ENCODE assay signal across 23 cellular contexts in genomic region chr1:4797429-4797828, GRCh38.
"Had no signal": no experiment of that assay in that cellular context is flagged by ENCODE, and none has a peak within 500 bp of the region (broad histone marks: within the 10 kb centered on the region; RNA-seq: fewer than 3 reads in every experiment).

No MANE protein-coding gene starts in this region.

- H3K27me3 ChIP-seq: adrenal gland, MG63 had no signal

- H3K27ac ChIP-seq: adrenal gland, KMS-11 had no signal

- H3K36me3 Mint-ChIP-seq: activated naive CD8-positive, alpha-beta T cell treated with anti-CD3 and anti-CD28 coated beads, Interleukin-2, amount 10 ng/mL, durations not matched to agents 7 days and 5 days had no signal

- H3K4me2 ChIP-seq: KMS-11 had no signal

- H3K9ac ChIP-seq: KMS-11 had no signal

- H3K27ac Mint-ChIP-seq: activated CD8-positive, alpha-beta T cell treated with anti-CD3 and anti-CD28 coated beads, Interleukin-2, amount 10 ng/mL, durations not matched to agents 7 days and 5 days; activated naive CD8-positive, alpha-beta T cell treated with anti-CD3 and anti-CD28 coated beads, Interleukin-2, amount 10 ng/mL, durations not matched to agents 7 days and 5 days; T-helper 17 cell; WTC11 had no signal

- H3K9me3 Mint-ChIP-seq: activated naive CD8-positive, alpha-beta T cell treated with anti-CD3 and anti-CD28 coated beads, Interleukin-2, amount 10 ng/mL, durations not matched to agents 7 days and 5 days had no signal

- H3K4me1 Mint-ChIP-seq: T-helper 17 cell, WTC11 had no signal

- H3K36me3 ChIP-seq: adrenal gland, MG63 had no signal

- H3K4me3 ChIP-seq: adrenal gland, MG63 had no signal

- H3K4me1 ChIP-seq: adrenal gland had no signal

- H3K4me3 Mint-ChIP-seq: activated CD8-positive, alpha-beta T cell treated with anti-CD3 and anti-CD28 coated beads, Interleukin-2, amount 10 ng/mL, durations not matched to agents 7 days and 5 days; activated naive CD8-positive, alpha-beta T cell treated with anti-CD3 and anti-CD28 coated beads, Interleukin-2, amount 10 ng/mL, durations not matched to agents 7 days and 5 days; T-helper 17 cell; WTC11 had no signal

- DNase-seq: activated CD4-positive, alpha-beta T cell treated with anti-CD3 and anti-CD28 coated beads for 48 hours; activated CD4-positive, alpha-beta T cell treated with anti-CD3 and anti-CD28 coated beads, Interleukin-2, amount 50 U/mL, for 4 hours; activated CD4-positive, CD25-positive, alpha-beta regulatory T cell treated with anti-CD3 and anti-CD28 coated beads, Interleukin-2, amount 50 U/mL, for 72 hours; activated CD8-positive, alpha-beta memory T cell treated with anti-CD3 and anti-CD28 coated beads, Interleukin-2, amount 50 U/mL, for 48 hours; activated CD8-positive, alpha-beta T cell treated with anti-CD3 and anti-CD28 coated beads, Interleukin-2, amount 10 ng/mL, durations not matched to agents 7 days and 5 days; activated naive CD4-positive, alpha-beta T cell treated with anti-CD3 and anti-CD28 coated beads, Interleukin-2, amount 50 U/mL, for 16 hours; activated naive CD8-positive, alpha-beta T cell treated with anti-CD3 and anti-CD28 coated beads, Interleukin-2, amount 10 ng/mL, durations not matched to agents 7 days and 5 days; activated T-cell treated with anti-CD3 and anti-CD28 coated beads, Interleukin-2, amount 50 U/mL, for 1 hour; adrenal gland; MG63; MV-4-11; NCI-H1092 treated with DMSO at 0.1 percent for 48 hours; NCI-H1417 treated with DMSO at 0.1 percent for 48 hours; NCI-H1694; NCI-H2029; NCI-H2107; NCI-H226; NCI-H526 treated with DMSO at 0.1 percent for 48 hours; SIG-M5; T-helper 17 cell; T-helper 9 cell had no signal

- H3K9me3 ChIP-seq: adrenal gland, MG63 had no signal

- H3K27me3 Mint-ChIP-seq: activated naive CD8-positive, alpha-beta T cell treated with anti-CD3 and anti-CD28 coated beads, Interleukin-2, amount 10 ng/mL, durations not matched to agents 7 days and 5 days had no signal

- ATAC-seq: activated CD8-positive, alpha-beta T cell treated with anti-CD3 and anti-CD28 coated beads, Interleukin-2, amount 10 ng/mL, durations not matched to agents 7 days and 5 days; T-helper 17 cell; WTC11 had no signal
